In the genomic region with DNA sequence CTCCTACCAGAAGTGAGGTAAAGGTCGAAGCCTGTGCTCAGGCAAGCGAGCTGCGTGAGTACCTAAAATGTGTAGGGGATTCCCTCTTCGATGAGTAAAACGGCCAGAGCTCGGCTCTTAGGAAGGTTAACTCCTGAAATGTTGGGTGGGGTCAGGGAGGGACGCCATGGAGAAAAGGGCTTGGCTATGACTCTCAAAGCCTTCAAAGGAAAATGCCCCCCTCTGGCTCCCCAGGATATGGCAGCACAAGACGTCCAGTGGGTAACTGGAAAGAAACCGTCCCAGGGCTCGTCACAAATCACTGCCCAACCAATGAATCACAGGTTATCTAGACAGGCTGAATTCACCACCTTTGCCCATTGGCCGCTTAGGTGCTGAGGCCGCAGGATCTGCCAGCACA, we compare ENCODE assay signal across 15 cellular contexts. TPM values are rescaled to one million over a fixed set of nuclear protein-coding genes. Genes with fewer than 3 reads are reported as not detected.
DNase-seq lines count a peak whose midpoint lies in the region; ATAC-seq, FAIRE-seq and TF ChIP-seq lines count a peak whose summit lies in the region.
"Had no signal": no experiment of that assay in that cellular context is flagged by ENCODE, and none has a peak within 500 bp of the region (broad histone marks: within the 10 kb centered on the region; RNA-seq: fewer than 3 reads in every experiment).

No MANE protein-coding gene starts in this region.

- intact Hi-C loops in sigmoid colon (cut with DNase I), result loop anchor here (5.0 kb wide), 1 partner anchor 40 kb away; no protein-coding TSS in a partner anchor

- H3K23me2 ChIP-seq in H1 (ENCODE audit: low read depth, low read length), result no peaks in the 10 kb centered on the region

- no peak overlapping the region for H4K12ac ChIP-seq in trophoblast cell (ENCODE audit: low read depth, low read length)

- H4K91ac ChIP-seq in H1 (replicated peaks; ENCODE audit: insufficient read length, low read length) (no peak overlapping the region), trophoblast cell (ENCODE audit: low read depth, low read length) (peak overlapping the region; percentile 100)

- H3K4me2 ChIP-seq in MM.1S (ENCODE audit: low read depth, low read length), result peak overlapping the region; percentile 51; the same call in 1 of the 2 replicates
- no peak overlapping the region; a peak in 1 of 4 replicates for H3K4me2 ChIP-seq in H1 (ENCODE audit: insufficient read depth in 1 of 2, low read depth in 2 of 2, low read length in 2 of 2)
- peak overlapping the region; percentile 28 for H3K4me2 ChIP-seq in trophoblast cell (ENCODE audit: low read length)

- H2BK20ac ChIP-seq in H1 (ENCODE audit: low read length), result no peak overlapping the region

- H2BK15ac ChIP-seq in H1 (ENCODE audit: low read length), result no peak overlapping the region

- H3K27me3 ChIP-seq in MM.1S (replicated peaks; ENCODE audit: insufficient read depth, low read length) (no peaks in the 10 kb centered on the region), H1 (replicated peaks in 1 of 4; ENCODE audit: control insufficient read depth in 3 of 4, extremely low read depth in 1 of 4, insufficient read depth in 3 of 4, low read length in 3 of 4) (no peaks in the 10 kb centered on the region; a peak in 2 of 7 replicates), trophoblast cell (ENCODE audit: insufficient read depth, low read length) (no peaks in the 10 kb centered on the region), sigmoid colon (no peaks in the 10 kb centered on the region)
- H3K27me3 ChIP-seq: colonic mucosa, SJSA1 had no signal

- H2AK5ac ChIP-seq in H1 (ENCODE audit: low read depth, low read length) (no peak overlapping the region; the same call in 1 of the 2 replicates), trophoblast cell (ENCODE audit: low read length) (peak overlapping the region; percentile 96)

- H3K18ac ChIP-seq in H1 (ENCODE audit: extremely low read depth, low read length), result no peak overlapping the region
- peak overlapping the region; percentile 90 for H3K18ac ChIP-seq in trophoblast cell (ENCODE audit: low read length)

- H4K8ac ChIP-seq in H1 (ENCODE audit: extremely low read depth, insufficient read depth, low read length) (no peak overlapping the region), trophoblast cell (ENCODE audit: low read depth, low read length) (peak overlapping the region; percentile 74)

- H2BK120ac ChIP-seq in H1 (replicated peaks; ENCODE audit: low read depth, low read length), result no peak overlapping the region
- peak overlapping the region; percentile 98 for H2BK120ac ChIP-seq in trophoblast cell (ENCODE audit: insufficient read depth, low read length, poor library complexity)

- H2AFZ ChIP-seq in MM.1S (ENCODE audit: low read length) (no peak overlapping the region), H1 (ENCODE audit: low read length) (no peak overlapping the region), trophoblast cell (ENCODE audit: insufficient read depth, low read length, poor library complexity) (no peak overlapping the region)

- no peak for FAIRE-seq in H1 (lab: Jason Lieb, UNC)

- H3K27ac ChIP-seq in MM.1S (ENCODE audit: low read length) (no peak overlapping the region), H1 (ENCODE audit: low read depth, low read length) (no peak overlapping the region), trophoblast cell (ENCODE audit: low read depth, low read length) (peak overlapping the region; percentile 99), sigmoid colon (no peak overlapping the region)
- H3K27ac ChIP-seq: colonic mucosa, SJSA1 had no signal

- H3K23ac ChIP-seq in H1 (ENCODE audit: insufficient read length) (no peak overlapping the region), trophoblast cell (ENCODE audit: low read length) (no peak overlapping the region)

- H2BK5ac ChIP-seq in H1 (ENCODE audit: low read depth, low read length) (no peak overlapping the region), trophoblast cell (ENCODE audit: low read depth, low read length, poor library complexity) (peak overlapping the region; percentile 99)

- H3K79me2 ChIP-seq in MM.1S (ENCODE audit: low read length) (no peaks in the 10 kb centered on the region), H1 (ENCODE audit: control insufficient read depth in 1 of 2, insufficient read depth in 2 of 2, low read length in 2 of 2) (no peaks in the 10 kb centered on the region), trophoblast cell (ENCODE audit: control insufficient read depth, insufficient read depth, low read length, poor library complexity) (peaks cover 16% of the 10 kb centered on the region)

- 87% methylated on average over 11 of the region's 12 CpGs; no CpG with 5 or more reads in 1 of the 2 experiments for whole genome bisulfite sequencing in H1 (ENCODE audit: extremely low coverage in 1 of 2, insufficient coverage in 1 of 2, insufficient read length in 1 of 2, insufficient replicate concordance in 2 of 2, low coverage in 1 of 2, low lambda C conversion rate in 2 of 2, missing lambda C conversion rate in 1 of 2), 2 experiments
- no CpG with 5 or more reads among the region's 12 CpGs for WGBS in trophoblast cell (ENCODE audit: extremely low coverage, insufficient coverage, insufficient read length)
- 67 to 75% methylated on average over 12 of the region's 12 CpGs for WGBS in sigmoid colon, 2 donors

- CTCF ChIA-PET in H1 (lab: Charles Lee; ENCODE audit: partially characterized antibody), result interaction anchor here (0.7 to 4.0 kb wide), 8 partner anchors 16 to 733 kb away, joined by 3 to 27 read pairs (median 5); no protein-coding TSS in a partner anchor

- H2BK12ac ChIP-seq in H1 (ENCODE audit: low read depth, low read length) (0 out of 2 replicates have a peak overlapping the region, but pooled peaks have one; percentile 19), trophoblast cell (ENCODE audit: low read length) (peak overlapping the region; percentile 92)

- TF ChIP-seq RAD21 in H1 (IDR thresholded peaks at IDR 0.05 in 1 of 2, conservative IDR thresholded peaks at IDR 0.05 in 1 of 2; ENCODE audit: low read depth in 2 of 2, low read length in 2 of 2), result no peak; a peak in 1 of 4 replicates

- POLR2A ChIA-PET in H1 (lab: Charles Lee; ENCODE audit: partially characterized antibody), result no interaction called here

- no peak overlapping the region for H3K14ac ChIP-seq in H1 (ENCODE audit: insufficient read length)
- H3K14ac ChIP-seq in trophoblast cell (ENCODE audit: low read length), result peak overlapping the region; percentile 94

- H3K79me1 ChIP-seq in H1 (ENCODE audit: low read depth, low read length) (no peaks in the 10 kb centered on the region), trophoblast cell (ENCODE audit: low read length) (peaks cover 55% of the 10 kb centered on the region)

- H3F3A ChIP-seq in MM.1S (ENCODE audit: insufficient read depth, low read length), result peaks cover 21% of the 10 kb centered on the region

- no peaks in the 10 kb centered on the region for H3K9me2 ChIP-seq in MM.1S (replicated peaks; ENCODE audit: insufficient read depth, low read length)

- no peak overlapping the region for H3K56ac ChIP-seq in H1 (replicated peaks; ENCODE audit: insufficient read length, low read depth, low read length)

- no peak for TF ChIP-seq EP300 in H1 (IDR thresholded peaks at IDR 0.05; ENCODE audit: borderline replicate concordance in 1 of 2, low read depth in 2 of 2, low read length in 2 of 2)
- no peak for TF ChIP-seq EP300 in sigmoid colon (IDR thresholded peaks at IDR 0.05)

- ATAC-seq in HG03460 (IDR thresholded peaks at IDR 0.05; ENCODE audit: unreplicated experiment), result no peak
- ATAC-seq: activated naive CD8-positive, alpha-beta T cell treated with anti-CD3 and anti-CD28 coated beads, Interleukin-2, amount 50 U/mL, for 24 hours; stimulated activated naive CD8-positive, alpha-beta T cell treated with anti-CD3 and anti-CD28 coated beads, Interleukin-15, Interleukin-2, amounts not matched to agents 100 U/mL and 50 U/mL, for 24 hours had no signal

- H3K9ac ChIP-seq in MM.1S (ENCODE audit: low read length), result no peak overlapping the region
- H3K9ac ChIP-seq in H1 (replicated peaks in 1 of 4; ENCODE audit: extremely low read depth in 1 of 4, low read depth in 3 of 4, low read length in 3 of 4), result no peak overlapping the region
- H3K9ac ChIP-seq in trophoblast cell (ENCODE audit: low read length), result no peak overlapping the region

- H4K5ac ChIP-seq in H1 (ENCODE audit: insufficient read length, low read depth, low read length), result no peak overlapping the region

- H3K9me3 ChIP-seq in MM.1S (replicated peaks; ENCODE audit: insufficient read depth, low read length), result no peaks in the 10 kb centered on the region
- H3K9me3 ChIP-seq in H1 (ENCODE audit: insufficient read depth in 2 of 2, low read depth in 1 of 2, low read length in 1 of 2), result no peaks in the 10 kb centered on the region
- H3K9me3 ChIP-seq in trophoblast cell (ENCODE audit: insufficient read depth, low read depth, low read length), result peaks cover 2% of the 10 kb centered on the region
- H3K9me3 ChIP-seq in sigmoid colon, result peaks cover 0 to 4% (median 0%) of the 10 kb centered on the region in 4 donors
- H3K9me3 ChIP-seq: colonic mucosa, SJSA1 had no signal

- H3K36me3 ChIP-seq in MM.1S (replicated peaks; ENCODE audit: insufficient read depth, low read length) (no peaks in the 10 kb centered on the region), H1 (ENCODE audit: control insufficient read depth in 2 of 4, insufficient read depth in 4 of 4, low read length in 3 of 4) (no peaks in the 10 kb centered on the region), trophoblast cell (ENCODE audit: control insufficient read depth in 1 of 2, insufficient read depth in 2 of 2, low read length in 2 of 2) (no peaks in the 10 kb centered on the region), sigmoid colon (no peaks in the 10 kb centered on the region)
- H3K36me3 ChIP-seq: colonic mucosa, SJSA1 had no signal

- TF ChIP-seq POLR2A in H1 (IDR thresholded peaks at IDR 0.05; ENCODE audit: control extremely low read depth in 1 of 2, low read depth in 2 of 2, low read length in 2 of 2) (no peak), sigmoid colon (IDR thresholded peaks at IDR 0.05) (no peak)

- H3K4me1 ChIP-seq in MM.1S (ENCODE audit: low read length), result peaks cover 49% of the 10 kb centered on the region
- peaks cover 0 to 21% (median 13%) of the 10 kb centered on the region in 4 experiments; a peak in 6 of 7 replicates for H3K4me1 ChIP-seq in H1 (replicated peaks in 1 of 4; ENCODE audit: control insufficient read depth in 3 of 4, insufficient read depth in 4 of 4, low read length in 3 of 4)
- H3K4me1 ChIP-seq in trophoblast cell (ENCODE audit: control insufficient read depth in 1 of 2, insufficient read depth in 2 of 2, low read length in 2 of 2), result peaks cover 40 to 50% of the 10 kb centered on the region in 2 experiments
- peaks cover 0 to 23% (median 17%) of the 10 kb centered on the region in 4 donors for H3K4me1 ChIP-seq in sigmoid colon

- DNase-seq in GM12864 (ENCODE audit: low read depth) (no peak), MM.1S (no peak), H1 (ENCODE audit: low read depth in 1 of 2, low spot score in 2 of 2) (no peak), trophoblast cell (peak; percentile 67 to 68), DMS79 treated with DMSO at 0.1 percent for 48 hours (lab: John Stamatoyannopoulos, UW) (no peak), sigmoid colon (no peak)
- DNase-seq: activated CD8-positive, alpha-beta memory T cell treated with anti-CD3 and anti-CD28 coated beads, Interleukin-2, amount 50 U/mL, for 48 hours; activated naive CD8-positive, alpha-beta T cell treated with anti-CD3 and anti-CD28 coated beads, Interleukin-2, amount 50 U/mL, for 24 hours; colonic mucosa; NCI-H1417 treated with DMSO at 0.1 percent for 48 hours; stimulated activated CD4-positive, alpha-beta T cell treated with anti-CD3 and anti-CD28 coated beads, Interleukin-4, amount 100 ng/mL, for 4 hours; stimulated activated naive CD8-positive, alpha-beta T cell treated with anti-CD3 and anti-CD28 coated beads, Interleukin-15, Interleukin-2, amounts not matched to agents 100 U/mL and 50 U/mL, for 24 hours had no signal

- H3K4ac ChIP-seq in H1 (replicated peaks; ENCODE audit: insufficient read length, low read depth, low read length) (no peak overlapping the region), trophoblast cell (ENCODE audit: low read depth, low read length) (peak overlapping the region; percentile 63)

- H4K20me1 ChIP-seq in MM.1S (ENCODE audit: insufficient read depth, low read length) (no peaks in the 10 kb centered on the region), H1 (replicated peaks in 1 of 2; ENCODE audit: control insufficient read depth in 1 of 2, insufficient read depth in 2 of 2, low read length in 2 of 2) (no peaks in the 10 kb centered on the region)

- no peak overlapping the region for H3K4me3 ChIP-seq in GM12864 (ENCODE audit: low read depth, low read length)
- no peak overlapping the region for H3K4me3 ChIP-seq in MM.1S (ENCODE audit: low read length)
- H3K4me3 ChIP-seq in H1 (ENCODE audit: extremely low read depth in 1 of 4, insufficient read depth in 2 of 4, low read depth in 3 of 4, low read length in 4 of 4), result no peak overlapping the region
- no peak overlapping the region for H3K4me3 ChIP-seq in trophoblast cell (ENCODE audit: low read depth, low read length)
- no peak overlapping the region for H3K4me3 ChIP-seq in sigmoid colon
- H3K4me3 ChIP-seq: colonic mucosa, SJSA1 had no signal

- peak; percentile 31 for TF ChIP-seq CTCF in GM12864 (IDR thresholded peaks at IDR 0.05; ENCODE audit: low read depth, low read length, missing control alignments)
- TF ChIP-seq CTCF in MM.1S (IDR thresholded peaks at IDR 0.05; ENCODE audit: low read length), result no peak
- peak; percentile 8 to 21 (median 11); a peak in 3 of 4 replicates for TF ChIP-seq CTCF in H1 (IDR thresholded peaks at IDR 0.05; ENCODE audit: control extremely low read depth in 1 of 3, insufficient read depth in 1 of 3, low read depth in 1 of 3, low read length in 3 of 3)
- TF ChIP-seq CTCF in sigmoid colon (IDR thresholded peaks at IDR 0.05), result no peak

RNA-seq across cellular contexts. Expression of a gene that starts 58.0 kb away (rescaled TPM):
- total RNA-seq in H1 (2021; fragmentation: NEBNext Ultra II Directional; extraction: Animal tissue kit (Norgen Biotek cat#: 25700)), result not detected in 2 replicates
- polyA plus RNA-seq in H1 (2011; rRNA removed) (not detected in 2 replicates), sigmoid colon (under 1 TPM in 1 of 3 donors, not detected in 2; 0.15 TPM)
- polyA plus RNA-seq in H1 (2011; cell fraction: cytosol; rRNA removed), result not detected
- not detected for polyA plus RNA-seq in H1 (2011; cell fraction: nucleus; rRNA removed)
- polyA plus RNA-seq in H1 (2012, experiment 1 of 2), result not detected in 4 replicates
- not detected for polyA plus RNA-seq in H1 (2012, experiment 2 of 2)
- not detected for polyA plus RNA-seq in H1 (2013, experiment 1 of 2)
- not detected for polyA plus RNA-seq in H1 (2013, experiment 2 of 2)
- not detected in 2 replicates for polyA minus RNA-seq in H1 (2011; rRNA and poly(A)+ RNA removed)
- polyA minus RNA-seq in H1 (2011; cell fraction: cytosol; rRNA and poly(A)+ RNA removed), result not detected
- polyA minus RNA-seq in H1 (2011; cell fraction: nucleus; rRNA and poly(A)+ RNA removed), result not detected
- not detected in 2 replicates for polyA plus RNA-seq in trophoblast cell (2013)
- total RNA-seq in sigmoid colon, result not detected
- total RNA-seq: pulmonary artery endothelial cell, SJSA1 had no signal

Comparison
In these comparisons a context has a peak if more than half of its experiments do, and no peak if none do; other contexts are left out.
1. DNase-seq: peak in trophoblast cell (2 of 2); none in GM12864 (single experiment), MM.1S (single experiment), H1 (0 of 2), DMS79 treated with DMSO at 0.1 percent for 48 hours (single experiment) and sigmoid colon (single experiment).
2. CTCF ChIP-seq: peak in GM12864 (single experiment) and H1 (3 of 3); none in MM.1S (single experiment) and sigmoid colon (0 of 4).
3. H3K4me2 ChIP-seq: peak in MM.1S (single experiment) and trophoblast cell (single experiment); none in H1 (0 of 2).